Comparison of ENCODE assay signal across 16 cellular contexts in the genomic region with DNA sequence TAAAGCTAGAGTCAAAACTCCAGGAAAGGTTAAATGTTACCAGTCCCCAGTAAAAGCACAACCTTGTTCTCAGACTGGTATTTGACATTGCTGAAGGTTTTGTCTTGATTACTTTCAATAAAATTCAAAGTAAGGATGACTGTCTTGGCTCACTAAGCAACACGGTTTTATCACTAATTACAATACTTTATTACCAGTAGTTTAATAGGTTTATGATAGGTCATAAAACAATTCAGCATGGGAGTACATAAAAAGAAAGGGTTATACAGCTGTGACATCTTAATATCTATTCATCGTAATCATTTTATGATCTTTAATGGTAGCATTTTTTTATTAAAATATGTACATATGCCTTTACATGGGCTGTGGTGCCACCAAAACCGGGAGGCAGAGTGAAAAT.
A peak's percentile ranks its signal among the peaks of the same experiment; 100 is the strongest.
DNase-seq lines count a peak whose midpoint lies in the region.
"Had no signal": no experiment of that assay in that cellular context is flagged by ENCODE, and none has a peak within 500 bp of the region (broad histone marks: within the 10 kb centered on the region; RNA-seq: fewer than 3 reads in every experiment).

No MANE protein-coding gene starts in this region.

- H2BK120ac ChIP-seq in trophoblast cell (ENCODE audit: insufficient read depth, low read length, poor library complexity) = no peak overlapping the region

- H3K14ac ChIP-seq in trophoblast cell (ENCODE audit: low read length) = no peak overlapping the region

- H3K4me3 ChIP-seq in HUES48 (ENCODE audit: low read depth, low read length) = peak overlapping the region; percentile 43
- H3K4me3 ChIP-seq in trophoblast cell (ENCODE audit: low read depth, low read length) = no peak overlapping the region

- H3K23ac ChIP-seq in trophoblast cell (ENCODE audit: low read length) = no peak overlapping the region

- no peak overlapping the region for H2BK12ac ChIP-seq in trophoblast cell (ENCODE audit: low read length)

- H3K4me1 ChIP-seq in HUES48 (ENCODE audit: control insufficient read depth, insufficient read depth, low read length) (peaks cover 83% of the 10 kb centered on the region), trophoblast cell (ENCODE audit: control insufficient read depth in 1 of 2, insufficient read depth in 2 of 2, low read length in 2 of 2) (peaks cover 8 to 11% of the 10 kb centered on the region in 2 experiments)

- peak overlapping the region; percentile 96 for H3K27ac ChIP-seq in HUES48 (ENCODE audit: low read depth, low read length)
- H3K27ac ChIP-seq in trophoblast cell (ENCODE audit: low read depth, low read length) = no peak overlapping the region
- H3K27ac ChIP-seq: C4-2B, RWPE1 had no signal

- H2BK5ac ChIP-seq in trophoblast cell (ENCODE audit: low read depth, low read length, poor library complexity) = no peak overlapping the region

- H3K18ac ChIP-seq in trophoblast cell (ENCODE audit: low read length) = no peak overlapping the region

- H2AFZ ChIP-seq in trophoblast cell (ENCODE audit: insufficient read depth, low read length, poor library complexity) = no peak overlapping the region

- no peaks in the 10 kb centered on the region for H3K79me1 ChIP-seq in trophoblast cell (ENCODE audit: low read length)

- no peaks in the 10 kb centered on the region for H3K79me2 ChIP-seq in trophoblast cell (ENCODE audit: control insufficient read depth, insufficient read depth, low read length, poor library complexity)

- peak overlapping the region; percentile 21; the same call in 1 of the 2 replicates for H3K9ac ChIP-seq in HUES48 (ENCODE audit: low read depth, low read length)
- no peak overlapping the region for H3K9ac ChIP-seq in trophoblast cell (ENCODE audit: low read length)

- H3K4me2 ChIP-seq in trophoblast cell (ENCODE audit: low read length) = peak overlapping the region; percentile 11

- no CpG with 5 or more reads among the region's 3 CpGs for WGBS in trophoblast cell (ENCODE audit: extremely low coverage, insufficient coverage, insufficient read length)

- no peak overlapping the region for H3K4ac ChIP-seq in trophoblast cell (ENCODE audit: low read depth, low read length)

- peak; percentile 43 for DNase-seq in ecto neural progenitor cell (ENCODE audit: low spot score)
- peak; percentile 0 for DNase-seq in islet precursor cell
- DNase-seq in trophoblast cell = no peak
- DNase-seq in DMS79 (lab: John Stamatoyannopoulos, UW) = no peak
- no peak for DNase-seq in amniotic stem cell (lab: John Stamatoyannopoulos, UW)
- no peak for DNase-seq in NCI-H524 (lab: John Stamatoyannopoulos, UW)
- no peak for DNase-seq in NCI-H69 (lab: John Stamatoyannopoulos, UW)
- DNase-seq: HFFc6, Kasumi-1, NCI-H1417 treated with DMSO at 0.1 percent for 48 hours, NCI-H446, NCI-H748 treated with DMSO at 0.1 percent for 48 hours, PC-3 had no signal

- no peaks in the 10 kb centered on the region for H3K9me3 ChIP-seq in HUES48 (ENCODE audit: control insufficient read depth, insufficient read depth, low read length)
- no peaks in the 10 kb centered on the region for H3K9me3 ChIP-seq in trophoblast cell (ENCODE audit: insufficient read depth, low read depth, low read length)

- no peak overlapping the region for H4K12ac ChIP-seq in trophoblast cell (ENCODE audit: low read depth, low read length)

- H3K36me3 ChIP-seq in HUES48 (ENCODE audit: control insufficient read depth, insufficient read depth, low read length) = no peaks in the 10 kb centered on the region
- H3K36me3 ChIP-seq in trophoblast cell (ENCODE audit: control insufficient read depth in 1 of 2, insufficient read depth in 2 of 2, low read length in 2 of 2) = no peaks in the 10 kb centered on the region

- H4K91ac ChIP-seq in trophoblast cell (ENCODE audit: low read depth, low read length) = no peak overlapping the region

- H4K8ac ChIP-seq in trophoblast cell (ENCODE audit: low read depth, low read length) = no peak overlapping the region

- peaks cover 40% of the 10 kb centered on the region for H3K27me3 ChIP-seq in HUES48 (ENCODE audit: control insufficient read depth, insufficient read depth, low read length)
- H3K27me3 ChIP-seq in trophoblast cell (ENCODE audit: insufficient read depth, low read length) = peaks cover 12% of the 10 kb centered on the region

- no peak overlapping the region for H2AK5ac ChIP-seq in trophoblast cell (ENCODE audit: low read length)

Comparison
In these comparisons a context has a peak if more than half of its experiments do, and no peak if none do; other contexts are left out.
1. DNase-seq: peak in ecto neural progenitor cell (single experiment) and islet precursor cell (single experiment); none in trophoblast cell (0 of 2), DMS79 (single experiment), amniotic stem cell (single experiment), NCI-H524 (0 of 2) and NCI-H69 (single experiment).